23 cellular contexts compared by ENCODE assay signal in genomic region chr7:96786998-96787395, GRCh38.
"Had no signal": no experiment of that assay in that cellular context is flagged by ENCODE, and none has a peak within 500 bp of the region (broad histone marks: within the 10 kb centered on the region; RNA-seq: fewer than 3 reads in every experiment).

No MANE protein-coding gene starts in this region.

- H3K27me3 Mint-ChIP-seq: activated CD4-positive, alpha-beta memory T cell treated with anti-CD3 and anti-CD28 coated beads, Interleukin-2, amount 10 ng/mL, durations not matched to agents 7 days and 5 days had no signal

- H3K36me3 ChIP-seq: esophagus muscularis mucosa, gastroesophageal sphincter, heart right ventricle, neutrophil, pancreas, right lobe of liver, thoracic aorta, WERI-Rb-1 had no signal

- H3K9me3 ChIP-seq: esophagus muscularis mucosa, gastroesophageal sphincter, heart right ventricle, neutrophil, pancreas, right lobe of liver, thoracic aorta had no signal

- DNase-seq: activated CD4-positive, alpha-beta memory T cell treated with anti-CD3 and anti-CD28 coated beads, Interleukin-2, amount 10 ng/mL, durations not matched to agents 7 days and 5 days; activated CD4-positive, alpha-beta T cell treated with anti-CD3 and anti-CD28 coated beads for 4 hours; activated CD8-positive, alpha-beta memory T cell treated with anti-CD3 and anti-CD28 coated beads, Interleukin-2, amount 10 ng/mL, durations not matched to agents 7 days and 5 days; activated naive CD4-positive, alpha-beta T cell; activated naive CD8-positive, alpha-beta T cell treated with anti-CD3 and anti-CD28 coated beads for 36 hours; activated T-cell treated with anti-CD3 and anti-CD28 coated beads, Interleukin-2, amount 50 U/mL, for 1 hour; amniotic stem cell; effector CD8-positive, alpha-beta T cell; naive thymus-derived CD4-positive, alpha-beta T cell; pancreas; right lobe of liver; stimulated activated CD4-positive, alpha-beta T cell treated with anti-CD3 and anti-CD28 coated beads, Interleukin-4, amount 100 ng/mL, for 24 hours; SW 1271; WERI-Rb-1 had no signal

- ATAC-seq: activated CD8-positive, alpha-beta memory T cell treated with anti-CD3 and anti-CD28 coated beads, Interleukin-2, amount 10 ng/mL, durations not matched to agents 7 days and 5 days; activated T-helper 17 cell treated with anti-CD3 and anti-CD28 coated beads, Interleukin-2, amount 50 U/mL, for 72 hours; gastroesophageal sphincter; naive thymus-derived CD4-positive, alpha-beta T cell; right lobe of liver; stimulated activated effector memory CD8-positive, alpha-beta T cell treated with anti-CD3 and anti-CD28 coated beads, Interleukin-12 subunit alpha, Interleukin-12 subunit beta, amount 100 ng/mL, for 72 hours had no signal

- H3K4me3 ChIP-seq: esophagus muscularis mucosa, gastroesophageal sphincter, pancreas, right lobe of liver, smooth muscle cell, thoracic aorta had no signal

- H3K4me1 Mint-ChIP-seq: activated CD4-positive, alpha-beta memory T cell treated with anti-CD3 and anti-CD28 coated beads, Interleukin-2, amount 10 ng/mL, durations not matched to agents 7 days and 5 days had no signal

- H3K27me3 ChIP-seq: esophagus muscularis mucosa, gastroesophageal sphincter, heart right ventricle, neutrophil, pancreas, right lobe of liver had no signal

- H3K9me3 Mint-ChIP-seq: activated CD4-positive, alpha-beta memory T cell treated with anti-CD3 and anti-CD28 coated beads, Interleukin-2, amount 10 ng/mL, durations not matched to agents 7 days and 5 days; activated naive CD8-positive, alpha-beta T cell treated with anti-CD3 and anti-CD28 coated beads for 36 hours; naive thymus-derived CD4-positive, alpha-beta T cell; stimulated activated effector memory CD8-positive, alpha-beta T cell treated with anti-CD3 and anti-CD28 coated beads, Interleukin-12 subunit alpha, Interleukin-12 subunit beta, amount 100 ng/mL, for 72 hours had no signal

- H3K36me3 Mint-ChIP-seq: activated CD8-positive, alpha-beta memory T cell treated with anti-CD3 and anti-CD28 coated beads, Interleukin-2, amount 10 ng/mL, durations not matched to agents 7 days and 5 days; activated naive CD8-positive, alpha-beta T cell treated with anti-CD3 and anti-CD28 coated beads for 36 hours; naive thymus-derived CD4-positive, alpha-beta T cell; stimulated activated effector memory CD8-positive, alpha-beta T cell treated with anti-CD3 and anti-CD28 coated beads, Interleukin-12 subunit alpha, Interleukin-12 subunit beta, amount 100 ng/mL, for 72 hours had no signal

- FAIRE-seq: endothelial cell of umbilical vein, pancreas had no signal

- H3K4me2 ChIP-seq: smooth muscle cell had no signal

- H3K27ac Mint-ChIP-seq: activated CD4-positive, alpha-beta memory T cell treated with anti-CD3 and anti-CD28 coated beads, Interleukin-2, amount 10 ng/mL, durations not matched to agents 7 days and 5 days; activated CD8-positive, alpha-beta memory T cell treated with anti-CD3 and anti-CD28 coated beads, Interleukin-2, amount 10 ng/mL, durations not matched to agents 7 days and 5 days; activated naive CD8-positive, alpha-beta T cell treated with anti-CD3 and anti-CD28 coated beads for 36 hours; activated T-helper 17 cell treated with anti-CD3 and anti-CD28 coated beads, Interleukin-2, amount 50 U/mL, for 72 hours; naive thymus-derived CD4-positive, alpha-beta T cell; stimulated activated effector memory CD8-positive, alpha-beta T cell treated with anti-CD3 and anti-CD28 coated beads, Interleukin-12 subunit alpha, Interleukin-12 subunit beta, amount 100 ng/mL, for 72 hours had no signal

- H3K4me1 ChIP-seq: esophagus muscularis mucosa, gastroesophageal sphincter, pancreas, right lobe of liver had no signal

- H3K27ac ChIP-seq: esophagus muscularis mucosa, gastroesophageal sphincter, neutrophil, pancreas, right lobe of liver, thoracic aorta, WERI-Rb-1 had no signal

- H3K4me3 Mint-ChIP-seq: activated CD4-positive, alpha-beta memory T cell treated with anti-CD3 and anti-CD28 coated beads, Interleukin-2, amount 10 ng/mL, durations not matched to agents 7 days and 5 days; activated CD8-positive, alpha-beta memory T cell treated with anti-CD3 and anti-CD28 coated beads, Interleukin-2, amount 10 ng/mL, durations not matched to agents 7 days and 5 days; activated naive CD8-positive, alpha-beta T cell treated with anti-CD3 and anti-CD28 coated beads for 36 hours; activated T-helper 17 cell treated with anti-CD3 and anti-CD28 coated beads, Interleukin-2, amount 50 U/mL, for 72 hours; naive thymus-derived CD4-positive, alpha-beta T cell; stimulated activated effector memory CD8-positive, alpha-beta T cell treated with anti-CD3 and anti-CD28 coated beads, Interleukin-12 subunit alpha, Interleukin-12 subunit beta, amount 100 ng/mL, for 72 hours had no signal
